In the genomic region with DNA sequence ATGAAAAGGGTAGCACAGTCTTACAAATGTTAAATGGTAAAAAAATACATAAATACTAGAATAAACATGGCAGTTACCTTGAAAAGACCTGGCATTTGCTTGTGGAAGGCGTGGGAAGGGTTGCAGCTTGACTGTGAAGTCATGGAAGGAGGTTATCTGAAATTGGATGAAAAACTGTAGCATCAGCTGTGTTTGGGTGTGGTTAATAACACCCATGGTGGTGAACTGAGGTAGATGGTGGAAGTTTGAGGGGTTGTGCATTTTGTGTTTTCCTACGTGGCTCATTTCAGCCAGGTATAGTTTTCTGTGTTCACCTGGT, we compare ENCODE assay signal across 13 cellular contexts. TPM values are rescaled to one million over a fixed set of nuclear protein-coding genes. Genes with fewer than 3 reads are reported as not detected.
DNase-seq lines count a peak whose midpoint lies in the region; ATAC-seq and TF ChIP-seq lines count a peak whose summit lies in the region.
"Had no signal": no experiment of that assay in that cellular context is flagged by ENCODE, and none has a peak within 500 bp of the region (broad histone marks: within the 10 kb centered on the region; RNA-seq: fewer than 3 reads in every experiment).

No MANE protein-coding gene starts in this region.

- H3K27ac ChIP-seq in lower lobe of right lung = peak overlapping the region; percentile 40
- H3K27ac ChIP-seq in tibial nerve = peak overlapping the region in 3 of 4 donors; percentile 48 to 88 (median 80)
- H3K27ac ChIP-seq: colonic mucosa, SJSA1 had no signal

- no peak overlapping the region for H3K4me3 ChIP-seq in lower lobe of right lung
- H3K4me3 ChIP-seq in tibial nerve = no peak overlapping the region
- H3K4me3 ChIP-seq: colonic mucosa, GM23338, SJSA1 had no signal

- H3K4me3 Mint-ChIP-seq in activated naive CD4-positive, alpha-beta T cell treated with anti-CD3 and anti-CD28 coated beads, Interleukin-2, amount 50 U/mL, for 24 hours = peak overlapping the region; percentile 43
- peak overlapping the region; percentile 13 for H3K4me3 Mint-ChIP-seq in activated naive CD8-positive, alpha-beta T cell treated with anti-CD3 and anti-CD28 coated beads, Interleukin-2, amount 50 U/mL, for 24 hours
- H3K4me3 Mint-ChIP-seq: GM23338 had no signal

- no peak for ATAC-seq in activated naive CD8-positive, alpha-beta T cell treated with anti-CD3 and anti-CD28 coated beads, Interleukin-2, amount 50 U/mL, for 24 hours
- ATAC-seq in lower lobe of right lung (no peak), GM21515 (IDR thresholded peaks at IDR 0.05; ENCODE audit: unreplicated experiment) (no peak), HG03520 (IDR thresholded peaks at IDR 0.05; ENCODE audit: unreplicated experiment) (no peak)
- ATAC-seq: GM23338 had no signal

- no peaks in the 10 kb centered on the region for H3K9me3 Mint-ChIP-seq in activated naive CD4-positive, alpha-beta T cell treated with anti-CD3 and anti-CD28 coated beads, Interleukin-2, amount 50 U/mL, for 24 hours
- no peaks in the 10 kb centered on the region for H3K9me3 Mint-ChIP-seq in activated naive CD8-positive, alpha-beta T cell treated with anti-CD3 and anti-CD28 coated beads, Interleukin-2, amount 50 U/mL, for 24 hours
- H3K9me3 Mint-ChIP-seq: GM23338 had no signal

- H3K27ac Mint-ChIP-seq in activated naive CD4-positive, alpha-beta T cell treated with anti-CD3 and anti-CD28 coated beads, Interleukin-2, amount 50 U/mL, for 24 hours = peak overlapping the region; percentile 46
- peak overlapping the region; percentile 10 for H3K27ac Mint-ChIP-seq in activated naive CD8-positive, alpha-beta T cell treated with anti-CD3 and anti-CD28 coated beads, Interleukin-2, amount 50 U/mL, for 24 hours
- H3K27ac Mint-ChIP-seq: GM23338 had no signal

- H3K27me3 Mint-ChIP-seq in activated naive CD4-positive, alpha-beta T cell treated with anti-CD3 and anti-CD28 coated beads, Interleukin-2, amount 50 U/mL, for 24 hours = no peaks in the 10 kb centered on the region
- H3K27me3 Mint-ChIP-seq in activated naive CD8-positive, alpha-beta T cell treated with anti-CD3 and anti-CD28 coated beads, Interleukin-2, amount 50 U/mL, for 24 hours = no peaks in the 10 kb centered on the region

- intact Hi-C loops in lower lobe of right lung (cut with DNase I) = no loop called here

- H3K4me1 Mint-ChIP-seq in activated naive CD4-positive, alpha-beta T cell treated with anti-CD3 and anti-CD28 coated beads, Interleukin-2, amount 50 U/mL, for 24 hours = peaks cover 98% of the 10 kb centered on the region
- peaks cover 97% of the 10 kb centered on the region for H3K4me1 Mint-ChIP-seq in activated naive CD8-positive, alpha-beta T cell treated with anti-CD3 and anti-CD28 coated beads, Interleukin-2, amount 50 U/mL, for 24 hours

- 71 to 85% methylated on average over 2 of the region's 2 CpGs for WGBS in tibial nerve, 2 donors

- H3K9me3 ChIP-seq in lower lobe of right lung (no peaks in the 10 kb centered on the region), tibial nerve (no peaks in the 10 kb centered on the region)
- H3K9me3 ChIP-seq: colonic mucosa, SJSA1 had no signal

- DNase-seq in activated naive CD4-positive, alpha-beta T cell treated with Interleukin-2 at 50 U/mL for 16 hours = no peak
- no peak for DNase-seq in activated naive CD8-positive, alpha-beta T cell treated with anti-CD3 and anti-CD28 coated beads, Interleukin-2, amount 50 U/mL, for 24 hours
- DNase-seq in lower lobe of right lung (no peak), tibial nerve (ENCODE audit: low spot score in 2 of 2) (no peak), glomerular visceral epithelial cell (ENCODE audit: extremely low spot score) (no peak)
- DNase-seq: activated CD4-positive, CD25-positive, alpha-beta regulatory T cell; activated effector memory CD4-positive, alpha-beta T cell treated with anti-CD3 and anti-CD28 coated beads, Interleukin-2, amount 50 U/mL, for 16 hours; colonic mucosa had no signal

- peaks cover 99% of the 10 kb centered on the region for H3K4me1 ChIP-seq in lower lobe of right lung
- peaks cover 0 to 73% (median 37%) of the 10 kb centered on the region in 4 donors for H3K4me1 ChIP-seq in tibial nerve
- H3K4me1 ChIP-seq: colonic mucosa had no signal

- H3K27me3 ChIP-seq in lower lobe of right lung (ENCODE audit: low read depth) (no peaks in the 10 kb centered on the region), tibial nerve (no peaks in the 10 kb centered on the region)
- H3K27me3 ChIP-seq: colonic mucosa, SJSA1 had no signal

- H3K36me3 ChIP-seq in lower lobe of right lung = peaks cover 19% of the 10 kb centered on the region
- peaks cover 0 to 25% (median 6%) of the 10 kb centered on the region in 3 donors for H3K36me3 ChIP-seq in tibial nerve
- H3K36me3 ChIP-seq: colonic mucosa had no signal

- no peak for TF ChIP-seq POLR2A in tibial nerve (IDR thresholded peaks at IDR 0.05)

- peaks cover 9% of the 10 kb centered on the region for H3K36me3 Mint-ChIP-seq in activated naive CD4-positive, alpha-beta T cell treated with anti-CD3 and anti-CD28 coated beads, Interleukin-2, amount 50 U/mL, for 24 hours
- H3K36me3 Mint-ChIP-seq in activated naive CD8-positive, alpha-beta T cell treated with anti-CD3 and anti-CD28 coated beads, Interleukin-2, amount 50 U/mL, for 24 hours (ENCODE audit: low read depth) = peaks cover 26% of the 10 kb centered on the region

- TF ChIP-seq EP300 in tibial nerve (IDR thresholded peaks at IDR 0.05) = no peak

- TF ChIP-seq CTCF in lower lobe of right lung (IDR thresholded peaks at IDR 0.05) (no peak), tibial nerve (IDR thresholded peaks at IDR 0.05) (no peak)

RNA-seq across cellular contexts. Expression of a gene that starts 46.5 kb away (rescaled TPM):
- total RNA-seq in lower lobe of right lung (51.1 TPM), tibial nerve (10 to 100 TPM; 47.4 to 64.5 (median 58.9) TPM)
